20 cellular contexts compared by ENCODE assay signal in genomic region chr1:71666609-71667008, GRCh38.
DNase-seq lines count a peak whose midpoint lies in the region; ATAC-seq and TF ChIP-seq lines count a peak whose summit lies in the region.
"Had no signal": no experiment of that assay in that cellular context is flagged by ENCODE, and none has a peak within 500 bp of the region (broad histone marks: within the 10 kb centered on the region; RNA-seq: fewer than 3 reads in every experiment).

No MANE protein-coding gene starts in this region.

- no peaks in the 10 kb centered on the region for H3K36me3 ChIP-seq in SK-N-MC (ENCODE audit: insufficient read depth, low read length)
- H3K36me3 ChIP-seq in CD8-positive, alpha-beta T cell (ENCODE audit: insufficient read depth, low read length), result no peaks in the 10 kb centered on the region
- H3K36me3 ChIP-seq: MG63 had no signal

- H3K27ac ChIP-seq in SK-N-MC, result no peak overlapping the region
- no peak overlapping the region for H3K27ac ChIP-seq in CD8-positive, alpha-beta T cell (ENCODE audit: low read depth, low read length)

- no peaks in the 10 kb centered on the region for H3K9me3 ChIP-seq in SK-N-MC (ENCODE audit: low read depth, low read length)
- H3K9me3 ChIP-seq in CD8-positive, alpha-beta T cell (ENCODE audit: low read length), result no peaks in the 10 kb centered on the region
- H3K9me3 ChIP-seq: Caco-2, MG63 had no signal

- intact Hi-C loops in sciatic nerve (cut with DNase I), result no loop called here
- intact Hi-C loops in CD8-positive, alpha-beta T cell (cut with DNase I, micrococcal nuclease), result no loop called here

- H3K4me3 ChIP-seq in SK-N-MC, result peak overlapping the region; percentile 4; the same call in 1 of the 2 replicates
- no peak overlapping the region for H3K4me3 ChIP-seq in CD8-positive, alpha-beta T cell (ENCODE audit: low read depth, low read length)
- H3K4me3 ChIP-seq: K562, MG63 had no signal

- H3K27ac Mint-ChIP-seq in CD8-positive, alpha-beta T cell, result no peak overlapping the region
- H3K27ac Mint-ChIP-seq: CD4-positive, CD25-positive, alpha-beta regulatory T cell; H9; HFFc6 had no signal

- no peak for TF ChIP-seq CTCF in CD8-positive, alpha-beta T cell (IDR thresholded peaks at IDR 0.05)

- ATAC-seq in sciatic nerve, result peak; percentile 7
- ATAC-seq in CD8-positive, alpha-beta T cell, result no peak
- ATAC-seq: K562, Panc1, SK-N-SH treated with all-trans-retinoic acid at 6 μM for 48 hours had no signal

- no peaks in the 10 kb centered on the region for H3K9me3 Mint-ChIP-seq in CD8-positive, alpha-beta T cell
- H3K9me3 Mint-ChIP-seq: H9, HFFc6 had no signal

- H3K27me3 Mint-ChIP-seq in CD8-positive, alpha-beta T cell (ENCODE audit: low read depth), result no peaks in the 10 kb centered on the region
- H3K27me3 Mint-ChIP-seq: CD4-positive, CD25-positive, alpha-beta regulatory T cell had no signal

- no peaks in the 10 kb centered on the region for H3K36me3 Mint-ChIP-seq in CD8-positive, alpha-beta T cell
- H3K36me3 Mint-ChIP-seq: CD4-positive, CD25-positive, alpha-beta regulatory T cell had no signal

- no peak overlapping the region for H3K4me3 Mint-ChIP-seq in CD8-positive, alpha-beta T cell
- H3K4me3 Mint-ChIP-seq: CD4-positive, CD25-positive, alpha-beta regulatory T cell; H9; HFFc6 had no signal

- peak; percentile 12 for DNase-seq in AG20443 (ENCODE audit: low spot score)
- DNase-seq in SK-N-MC (ENCODE audit: low read depth, low spot score), result no peak
- DNase-seq in fibroblast of peridontal ligament (ENCODE audit: extremely low read depth), result peak; percentile 79
- DNase-seq in sciatic nerve (ENCODE audit: low spot score), result no peak
- no peak for DNase-seq in NCI-H69 (lab: John Stamatoyannopoulos, UW)
- DNase-seq in CD8-positive, alpha-beta T cell, result no peak
- DNase-seq in T-helper 1 cell, result no peak
- no peak for DNase-seq in NCI-H2081 (lab: John Stamatoyannopoulos, UW)
- DNase-seq: Caco-2; CD4-positive, CD25-positive, alpha-beta regulatory T cell; DND-41; H9; HFFc6; MG63; NCI-H187 treated with DMSO at 0.1 percent for 48 hours; NCI-H82; SIG-M5 had no signal

- CTCF ChIA-PET in CD8-positive, alpha-beta T cell (lab: Charles Lee), result no interaction called here

- H3K4me1 ChIP-seq in CD8-positive, alpha-beta T cell (ENCODE audit: insufficient read depth, low read length), result no peaks in the 10 kb centered on the region
- H3K4me1 ChIP-seq: Caco-2 had no signal

- H3K4me1 Mint-ChIP-seq in CD8-positive, alpha-beta T cell (ENCODE audit: low read depth), result no peaks in the 10 kb centered on the region
- H3K4me1 Mint-ChIP-seq: CD4-positive, CD25-positive, alpha-beta regulatory T cell had no signal

- POLR2A ChIA-PET in CD8-positive, alpha-beta T cell (lab: Charles Lee), result no interaction called here

- no peaks in the 10 kb centered on the region for H3K27me3 ChIP-seq in CD8-positive, alpha-beta T cell (ENCODE audit: insufficient read depth, low read length)
- H3K27me3 ChIP-seq: MG63 had no signal

- H3K9ac ChIP-seq in SK-N-MC (ENCODE audit: insufficient read length), result no peak overlapping the region

Comparison
In these comparisons a context has a peak if more than half of its experiments do, and no peak if none do; other contexts are left out.
1. DNase-seq: peak in AG20443 (single experiment) and fibroblast of peridontal ligament (single experiment); none in SK-N-MC (single experiment), sciatic nerve (single experiment), NCI-H69 (single experiment), CD8-positive, alpha-beta T cell (0 of 7), T-helper 1 cell (0 of 5) and NCI-H2081 (0 of 2).